9 cellular contexts compared by ENCODE assay signal in genomic region chr15:66617137-66618090, GRCh38. TPM values are rescaled to one million over a fixed set of nuclear protein-coding genes. Genes with fewer than 3 reads are reported as not detected.
A peak's percentile ranks its signal among the peaks of the same experiment; 100 is the strongest.
DNase-seq lines count a peak whose midpoint lies in the region; ATAC-seq and TF ChIP-seq lines count a peak whose summit lies in the region.
"Had no signal": no experiment of that assay in that cellular context is flagged by ENCODE, and none has a peak within 500 bp of the region (broad histone marks: within the 10 kb centered on the region; RNA-seq: fewer than 3 reads in every experiment).

No MANE protein-coding gene starts in this region.

- no peak for DNase-seq in activated CD8-positive, alpha-beta T cell treated with anti-CD3 and anti-CD28 coated beads, Interleukin-2, amount 10 ng/mL, durations not matched to agents 7 days and 5 days
- no peak for DNase-seq in activated CD8-positive, alpha-beta T cell treated with anti-CD3 and anti-CD28 coated beads for 36 hours
- DNase-seq in mammary epithelial cell (peak; percentile 20), substantia nigra (lab: John Stamatoyannopoulos, UW) (peak in 44 of 49 donors; percentile 8 to 84 (median 50)), NCI-H1105 treated with DMSO at 0.1 percent for 48 hours (lab: John Stamatoyannopoulos, UW) (no peak)
- DNase-seq in activated naive CD4-positive, alpha-beta T cell treated with anti-CD3 and anti-CD28 coated beads, Interleukin-2, amount 50 U/mL, for 72 hours (ENCODE audit: low spot score in 2 of 2), result no peak
- DNase-seq in activated T-cell treated with anti-CD3 and anti-CD28 coated beads, Interleukin-2, amount 50 U/mL, for 48 hours, result no peak
- DNase-seq: CD4-positive, CD25-positive, alpha-beta regulatory T cell had no signal

- H3K4me1 Mint-ChIP-seq in activated CD8-positive, alpha-beta T cell treated with anti-CD3 and anti-CD28 coated beads, Interleukin-2, amount 10 ng/mL, durations not matched to agents 7 days and 5 days (ENCODE audit: low read depth), result peaks cover 45% of the 10 kb centered on the region
- no peaks in the 10 kb centered on the region for H3K4me1 Mint-ChIP-seq in activated CD8-positive, alpha-beta T cell treated with anti-CD3 and anti-CD28 coated beads for 36 hours (ENCODE audit: low read depth)

- H3K4me3 ChIP-seq in mammary epithelial cell (replicated peaks in 1 of 3; ENCODE audit: insufficient read depth in 1 of 3, low read depth in 2 of 3, low read length in 3 of 3) (no peak overlapping the region), liver (ENCODE audit: low read depth in 1 of 3, low read length in 3 of 3) (no peak overlapping the region)

- H3K36me3 ChIP-seq in mammary epithelial cell (ENCODE audit: insufficient read depth, low read length) (no peaks in the 10 kb centered on the region), liver (ENCODE audit: control insufficient read depth in 4 of 4, insufficient read depth in 3 of 4, low read depth in 1 of 4, low read length in 3 of 4) (no peaks in the 10 kb centered on the region)

- no peak overlapping the region for H3K27ac ChIP-seq in mammary epithelial cell (ENCODE audit: insufficient read depth, low read depth, low read length)
- peak overlapping the region; percentile 88 to 93 for H3K27ac ChIP-seq in liver (ENCODE audit: low read depth in 1 of 2, low read length in 2 of 2)
- peak overlapping the region; percentile 42 for H3K27ac ChIP-seq in substantia nigra (ENCODE audit: low read depth, low read length, poor library complexity, severe bottlenecking)

- no peaks in the 10 kb centered on the region for H4K20me1 ChIP-seq in mammary epithelial cell (ENCODE audit: insufficient read depth, low read length)

- 86% methylated on average over 13 of the region's 15 CpGs for WGBS in mammary epithelial cell (ENCODE audit: low coverage, missing lambda C conversion rate)
- 12% methylated on average over 15 of the region's 15 CpGs for WGBS in liver

- dilution Hi-C loops in mammary epithelial cell (cut with HindIII; ENCODE audit: low sequenced_read_pairs), result loop anchor here (5.0 kb wide), 1 partner anchor 230 kb away; no protein-coding TSS in a partner anchor

- H3K9me3 Mint-ChIP-seq in activated CD8-positive, alpha-beta T cell treated with anti-CD3 and anti-CD28 coated beads, Interleukin-2, amount 10 ng/mL, durations not matched to agents 7 days and 5 days (ENCODE audit: insufficient read depth), result no peaks in the 10 kb centered on the region
- H3K9me3 Mint-ChIP-seq in activated CD8-positive, alpha-beta T cell treated with anti-CD3 and anti-CD28 coated beads for 36 hours, result no peaks in the 10 kb centered on the region
- H3K9me3 Mint-ChIP-seq in activated naive CD4-positive, alpha-beta T cell treated with anti-CD3 and anti-CD28 coated beads, Interleukin-2, amount 50 U/mL, for 72 hours, result peaks cover 0 to 4% of the 10 kb centered on the region in 2 donors
- H3K9me3 Mint-ChIP-seq: CD4-positive, CD25-positive, alpha-beta regulatory T cell had no signal

- no peak for TF ChIP-seq CTCF in activated CD8-positive, alpha-beta T cell treated with anti-CD3 and anti-CD28 coated beads for 36 hours (IDR thresholded peaks at IDR 0.05)
- no peak for TF ChIP-seq CTCF in mammary epithelial cell (conservative IDR thresholded peaks at IDR 0.05 in 1 of 2, IDR thresholded peaks at IDR 0.05 in 1 of 2; ENCODE audit: extremely low read depth in 1 of 2, insufficient read depth in 1 of 2, low read depth in 1 of 2, low read length in 2 of 2)
- no peak for TF ChIP-seq CTCF in liver (IDR thresholded peaks at IDR 0.05; ENCODE audit: low read depth, low read length, missing input control)

- no peak overlapping the region for H3K4me3 Mint-ChIP-seq in activated CD8-positive, alpha-beta T cell treated with anti-CD3 and anti-CD28 coated beads, Interleukin-2, amount 10 ng/mL, durations not matched to agents 7 days and 5 days
- no peak overlapping the region for H3K4me3 Mint-ChIP-seq in activated CD8-positive, alpha-beta T cell treated with anti-CD3 and anti-CD28 coated beads for 36 hours
- H3K4me3 Mint-ChIP-seq: CD4-positive, CD25-positive, alpha-beta regulatory T cell had no signal

- POLR2A ChIA-PET in activated CD8-positive, alpha-beta T cell treated with anti-CD3 and anti-CD28 coated beads, Interleukin-2, amount 10 ng/mL, durations not matched to agents 7 days and 5 days (lab: Charles Lee), result no interaction called here
- POLR2A ChIA-PET in activated CD8-positive, alpha-beta T cell treated with anti-CD3 and anti-CD28 coated beads for 36 hours (lab: Charles Lee), result no interaction called here

- BruUV-seq in mammary epithelial cell (replicated peaks; lab: Mats Ljungman, UMichigan), result no TSS peak

- peak; percentile 37 for ATAC-seq in activated CD8-positive, alpha-beta T cell treated with anti-CD3 and anti-CD28 coated beads, Interleukin-2, amount 10 ng/mL, durations not matched to agents 7 days and 5 days
- no peak for ATAC-seq in activated CD8-positive, alpha-beta T cell treated with anti-CD3 and anti-CD28 coated beads for 36 hours
- ATAC-seq in activated naive CD4-positive, alpha-beta T cell treated with anti-CD3 and anti-CD28 coated beads, Interleukin-2, amount 50 U/mL, for 72 hours, result no peak

- H3K79me2 ChIP-seq in mammary epithelial cell (ENCODE audit: insufficient read depth, low read length), result no peaks in the 10 kb centered on the region

- H3K9me3 ChIP-seq in mammary epithelial cell (replicated peaks; ENCODE audit: insufficient read depth, low read length) (no peaks in the 10 kb centered on the region), liver (ENCODE audit: control insufficient read depth in 4 of 4, low read length in 3 of 4) (no peaks in the 10 kb centered on the region)

- in situ Hi-C loops in mammary epithelial cell (cut with MboI; ENCODE audit: low sequenced_read_pairs in 2 of 2), result loop anchor here (10.0 kb wide), 3 partner anchors 147 to 227 kb away; no protein-coding TSS in a partner anchor

- H3K4me2 ChIP-seq in mammary epithelial cell (ENCODE audit: insufficient read depth, low read depth, low read length), result no peak overlapping the region

- H3K27me3 Mint-ChIP-seq in activated CD8-positive, alpha-beta T cell treated with anti-CD3 and anti-CD28 coated beads, Interleukin-2, amount 10 ng/mL, durations not matched to agents 7 days and 5 days (ENCODE audit: low read depth), result peaks cover 13% of the 10 kb centered on the region
- peaks cover 10% of the 10 kb centered on the region for H3K27me3 Mint-ChIP-seq in activated CD8-positive, alpha-beta T cell treated with anti-CD3 and anti-CD28 coated beads for 36 hours

- peak; percentile 37 to 62 for TF ChIP-seq RAD21 in liver (IDR thresholded peaks at IDR 0.05)

- H3K9ac ChIP-seq in mammary epithelial cell (ENCODE audit: insufficient read depth, low read length), result no peak overlapping the region
- H3K9ac ChIP-seq in liver (ENCODE audit: low read depth in 1 of 2, low read length in 2 of 2), result peak overlapping the region; percentile 44 to 47

- H3K27me3 ChIP-seq in mammary epithelial cell (ENCODE audit: insufficient read depth, low read length) (peaks cover 9% of the 10 kb centered on the region), liver (ENCODE audit: control insufficient read depth in 4 of 4, insufficient read depth in 4 of 4, low read length in 3 of 4) (no peaks in the 10 kb centered on the region)

- H3K4me1 ChIP-seq in mammary epithelial cell (ENCODE audit: insufficient read depth, low read length) (peaks cover 4% of the 10 kb centered on the region), liver (ENCODE audit: control insufficient read depth in 4 of 4, insufficient read depth in 4 of 4, low read length in 3 of 4) (peaks cover 14 to 34% (median 24%) of the 10 kb centered on the region in 4 donors)

- H3K27ac Mint-ChIP-seq in activated CD8-positive, alpha-beta T cell treated with anti-CD3 and anti-CD28 coated beads, Interleukin-2, amount 10 ng/mL, durations not matched to agents 7 days and 5 days, result peak overlapping the region; percentile 52
- no peak overlapping the region for H3K27ac Mint-ChIP-seq in activated CD8-positive, alpha-beta T cell treated with anti-CD3 and anti-CD28 coated beads for 36 hours
- H3K27ac Mint-ChIP-seq in activated naive CD4-positive, alpha-beta T cell treated with anti-CD3 and anti-CD28 coated beads, Interleukin-2, amount 50 U/mL, for 72 hours, result no peak overlapping the region

- intact Hi-C loops in activated CD8-positive, alpha-beta T cell treated with anti-CD3 and anti-CD28 coated beads for 36 hours (cut with micrococcal nuclease), result no loop called here
- intact Hi-C loops in mammary epithelial cell (cut with micrococcal nuclease), result no loop called here

- no peak overlapping the region for H2AFZ ChIP-seq in mammary epithelial cell (ENCODE audit: low read depth, low read length)

- peaks cover 5% of the 10 kb centered on the region for H3K36me3 Mint-ChIP-seq in activated CD8-positive, alpha-beta T cell treated with anti-CD3 and anti-CD28 coated beads, Interleukin-2, amount 10 ng/mL, durations not matched to agents 7 days and 5 days (ENCODE audit: low read depth)
- no peaks in the 10 kb centered on the region for H3K36me3 Mint-ChIP-seq in activated CD8-positive, alpha-beta T cell treated with anti-CD3 and anti-CD28 coated beads for 36 hours (ENCODE audit: low read depth)
- peaks cover 0 to 11% of the 10 kb centered on the region in 2 donors for H3K36me3 Mint-ChIP-seq in activated naive CD4-positive, alpha-beta T cell treated with anti-CD3 and anti-CD28 coated beads, Interleukin-2, amount 50 U/mL, for 72 hours
- H3K36me3 Mint-ChIP-seq: CD4-positive, CD25-positive, alpha-beta regulatory T cell had no signal

- CTCF ChIA-PET in activated CD8-positive, alpha-beta T cell treated with anti-CD3 and anti-CD28 coated beads, Interleukin-2, amount 10 ng/mL, durations not matched to agents 7 days and 5 days (lab: Charles Lee), result interaction anchor here (0.9 to 5.7 kb wide), 2 partner anchors 14 to 234 kb away, joined by 4 to 40 read pairs; no protein-coding TSS in a partner anchor
- CTCF ChIA-PET in activated CD8-positive, alpha-beta T cell treated with anti-CD3 and anti-CD28 coated beads for 36 hours (lab: Charles Lee), result interaction anchor here (0.6 to 1.5 kb wide), 5 partner anchors 11 to 234 kb away, joined by 3 to 4 read pairs (median 3); no protein-coding TSS in a partner anchor
- CTCF ChIA-PET in mammary epithelial cell (lab: Charles Lee; ENCODE audit: low non-redundant PET), result interaction anchor here (0.7 kb wide), 1 partner anchor 21 kb away, joined by 4 read pairs; no protein-coding TSS in a partner anchor

TF ChIP-seq in liver, 16 proteins besides CTCF, POLR2A, EP300 and RAD21 (continues in another document):
- TF ChIP-seq GABPA (IDR thresholded peaks at IDR 0.05 in 1 of 2, conservative IDR thresholded peaks at IDR 0.05 in 1 of 2) (no peak), RXRA (IDR thresholded peaks at IDR 0.05) (peak; percentile 50 to 57), FOXA2 (IDR thresholded peaks at IDR 0.05) (peak; percentile 91)

RNA-seq across cellular contexts. Expression of gene LCTL, which starts 51.6 kb away (rescaled TPM):
- not detected for total RNA-seq in activated CD8-positive, alpha-beta T cell treated with anti-CD3 and anti-CD28 coated beads, Interleukin-2, amount 10 ng/mL, durations not matched to agents 7 days and 5 days
- not detected for total RNA-seq in activated CD8-positive, alpha-beta T cell treated with anti-CD3 and anti-CD28 coated beads for 36 hours
- total RNA-seq in mammary epithelial cell (1 to 10 TPM in 1 of 2 donors, not detected in 1; 1.8 TPM), liver (not detected)
- polyA plus RNA-seq in mammary epithelial cell (2.2 TPM), liver (under 1 TPM in 1 of 2 donors, not detected in 1; 0.13 TPM)
- not detected for polyA minus RNA-seq in mammary epithelial cell
- not detected for total RNA-seq in activated naive CD4-positive, alpha-beta T cell treated with anti-CD3 and anti-CD28 coated beads, Interleukin-2, amount 50 U/mL, for 72 hours
- total RNA-seq: CD4-positive, CD25-positive, alpha-beta regulatory T cell had no signal

Comparison
In these comparisons a context has a peak if more than half of its experiments do, and no peak if none do; other contexts are left out.
1. DNase-seq: peak in mammary epithelial cell (single experiment) and substantia nigra (44 of 49); none in activated CD8-positive, alpha-beta T cell treated with anti-CD3 and anti-CD28 coated beads, Interleukin-2, amount 10 ng/mL, durations not matched to agents 7 days and 5 days (single experiment), activated CD8-positive, alpha-beta T cell treated with anti-CD3 and anti-CD28 coated beads for 36 hours (single experiment), activated naive CD4-positive, alpha-beta T cell treated with anti-CD3 and anti-CD28 coated beads, Interleukin-2, amount 50 U/mL, for 72 hours (0 of 2), activated T-cell treated with anti-CD3 and anti-CD28 coated beads, Interleukin-2, amount 50 U/mL, for 48 hours (0 of 2) and NCI-H1105 treated with DMSO at 0.1 percent for 48 hours (single experiment).